1 cellular context compared by ENCODE assay signal in genomic region chr3:141368062-141368924, GRCh38.
TF ChIP-seq lines count a peak whose summit lies in the region.

TSS of gene ZBTB38 (plus strand) at chr3:141368504. CDS start at chr3:141442389, 73,885 bp downstream.

TF ChIP-seq in HepG2, 621 proteins besides CTCF, POLR2A, EP300 and RAD21 (continued from another document and continues in another):
- TF ChIP-seq ZNF644 (CRISPR knock-in tag; IDR thresholded peaks at IDR 0.05; ENCODE audit: low read depth) (peak; percentile 88), NR1H2 (CRISPR knock-in tag; IDR thresholded peaks at IDR 0.05; ENCODE audit: borderline replicate concordance, low read depth) (no peak), PPARG (CRISPR knock-in tag; conservative IDR thresholded peaks at IDR 0.05) (peak; percentile 50; the same call in 1 of the 2 replicates), LBX2 (CRISPR knock-in tag; IDR thresholded peaks at IDR 0.05; ENCODE audit: borderline replicate concordance) (no peak), BRD4 (CRISPR knock-in tag; IDR thresholded peaks at IDR 0.05) (no peak), ZFP36L1 (CRISPR knock-in tag; IDR thresholded peaks at IDR 0.05) (no peak), ATM (IDR thresholded peaks at IDR 0.05; ENCODE audit: borderline replicate concordance) (no peak), MAFF (IDR thresholded peaks at IDR 0.05; ENCODE audit: low read depth, low read length) (no peak), ZMAT3 (CRISPR knock-in tag; conservative IDR thresholded peaks at IDR 0.05) (peak; percentile 92), ZNF432 (CRISPR knock-in tag; IDR thresholded peaks at IDR 0.05; ENCODE audit: borderline replicate concordance) (no peak), SRSF1 (optimal IDR thresholded peaks at IDR 0.05; ENCODE audit: low read depth, low read length) (no peak), ZNF280B (CRISPR knock-in tag; IDR thresholded peaks at IDR 0.05; ENCODE audit: borderline replicate concordance) (peak; percentile 72; the same call in 1 of the 2 replicates), ZNF703 (CRISPR knock-in tag; IDR thresholded peaks at IDR 0.05; ENCODE audit: borderline replicate concordance) (peak; percentile 71; the same call in 1 of the 2 replicates), MATR3 (CRISPR knock-in tag; IDR thresholded peaks at IDR 0.05) (no peak), ZNF296 (CRISPR knock-in tag; conservative IDR thresholded peaks at IDR 0.05) (no peak), SUZ12 (IDR thresholded peaks at IDR 0.05; ENCODE audit: low read depth, low read length) (no peak), ZNF121 (CRISPR knock-in tag; IDR thresholded peaks at IDR 0.05) (peak; percentile 38), SRSF4 (IDR thresholded peaks at IDR 0.05; ENCODE audit: low read depth, low read length, poor library complexity, severe bottlenecking) (no peak), GABPA (IDR thresholded peaks at IDR 0.05; ENCODE audit: low read depth, low read length) (peak; percentile 34; the same call in 1 of the 2 replicates), GABPA (CRISPR knock-in tag; IDR thresholded peaks at IDR 0.05; ENCODE audit: low read depth) (peak; percentile 88), ZNF550 (CRISPR knock-in tag; IDR thresholded peaks at IDR 0.05; ENCODE audit: borderline replicate concordance) (peak; percentile 86; the same call in 1 of the 2 replicates), ZNF256 (CRISPR knock-in tag; conservative IDR thresholded peaks at IDR 0.05) (0 out of 2 replicates have a peak, but pooled peaks have one; percentile 41), NCOR1 (IDR thresholded peaks at IDR 0.05; ENCODE audit: borderline replicate concordance, low read length) (peak; percentile 65; the same call in 1 of the 2 replicates), SRSF9 (IDR thresholded peaks at IDR 0.05; ENCODE audit: borderline replicate concordance, insufficient read depth, low read depth, low read length, poor library complexity, severe bottlenecking) (no peak), ZNF251 (CRISPR knock-in tag; IDR thresholded peaks at IDR 0.05) (no peak), ZNF879 (CRISPR knock-in tag; IDR thresholded peaks at IDR 0.05) (no peak), ZNF276 (CRISPR knock-in tag; IDR thresholded peaks at IDR 0.05; ENCODE audit: low read depth) (peak; percentile 59; the same call in 1 of the 2 replicates), U2AF2 (IDR thresholded peaks at IDR 0.05; ENCODE audit: low read depth, low read length) (no peak), HNF4G (IDR thresholded peaks at IDR 0.05; ENCODE audit: borderline replicate concordance, low read depth, low read length) (peak; percentile 60; the same call in 1 of the 2 replicates), HNF4G (CRISPR knock-in tag; IDR thresholded peaks at IDR 0.05; ENCODE audit: borderline replicate concordance, low read depth) (peak; percentile 75; the same call in 1 of the 2 replicates), ZGPAT (CRISPR knock-in tag; IDR thresholded peaks at IDR 0.05) (peak; percentile 90), ETS1 (CRISPR knock-in tag; IDR thresholded peaks at IDR 0.05) (no peak), ZNF883 (CRISPR knock-in tag; IDR thresholded peaks at IDR 0.05; ENCODE audit: not compliant biosample characterization) (peak; percentile 24), ZSCAN29 (CRISPR knock-in tag; conservative IDR thresholded peaks at IDR 0.05) (peak; percentile 45; the same call in 1 of the 2 replicates), ZNF772 (CRISPR knock-in tag; IDR thresholded peaks at IDR 0.05) (peak; percentile 75), ZSCAN5A (CRISPR knock-in tag; IDR thresholded peaks at IDR 0.05; ENCODE audit: borderline replicate concordance) (peak; percentile 67; the same call in 1 of the 2 replicates), RFX5 (IDR thresholded peaks at IDR 0.05; ENCODE audit: low read depth, low read length) (peak; percentile 40; the same call in 1 of the 2 replicates), ZBTB34 (CRISPR knock-in tag; IDR thresholded peaks at IDR 0.05) (no peak)
- TF ChIP-seq, protein P1, sequence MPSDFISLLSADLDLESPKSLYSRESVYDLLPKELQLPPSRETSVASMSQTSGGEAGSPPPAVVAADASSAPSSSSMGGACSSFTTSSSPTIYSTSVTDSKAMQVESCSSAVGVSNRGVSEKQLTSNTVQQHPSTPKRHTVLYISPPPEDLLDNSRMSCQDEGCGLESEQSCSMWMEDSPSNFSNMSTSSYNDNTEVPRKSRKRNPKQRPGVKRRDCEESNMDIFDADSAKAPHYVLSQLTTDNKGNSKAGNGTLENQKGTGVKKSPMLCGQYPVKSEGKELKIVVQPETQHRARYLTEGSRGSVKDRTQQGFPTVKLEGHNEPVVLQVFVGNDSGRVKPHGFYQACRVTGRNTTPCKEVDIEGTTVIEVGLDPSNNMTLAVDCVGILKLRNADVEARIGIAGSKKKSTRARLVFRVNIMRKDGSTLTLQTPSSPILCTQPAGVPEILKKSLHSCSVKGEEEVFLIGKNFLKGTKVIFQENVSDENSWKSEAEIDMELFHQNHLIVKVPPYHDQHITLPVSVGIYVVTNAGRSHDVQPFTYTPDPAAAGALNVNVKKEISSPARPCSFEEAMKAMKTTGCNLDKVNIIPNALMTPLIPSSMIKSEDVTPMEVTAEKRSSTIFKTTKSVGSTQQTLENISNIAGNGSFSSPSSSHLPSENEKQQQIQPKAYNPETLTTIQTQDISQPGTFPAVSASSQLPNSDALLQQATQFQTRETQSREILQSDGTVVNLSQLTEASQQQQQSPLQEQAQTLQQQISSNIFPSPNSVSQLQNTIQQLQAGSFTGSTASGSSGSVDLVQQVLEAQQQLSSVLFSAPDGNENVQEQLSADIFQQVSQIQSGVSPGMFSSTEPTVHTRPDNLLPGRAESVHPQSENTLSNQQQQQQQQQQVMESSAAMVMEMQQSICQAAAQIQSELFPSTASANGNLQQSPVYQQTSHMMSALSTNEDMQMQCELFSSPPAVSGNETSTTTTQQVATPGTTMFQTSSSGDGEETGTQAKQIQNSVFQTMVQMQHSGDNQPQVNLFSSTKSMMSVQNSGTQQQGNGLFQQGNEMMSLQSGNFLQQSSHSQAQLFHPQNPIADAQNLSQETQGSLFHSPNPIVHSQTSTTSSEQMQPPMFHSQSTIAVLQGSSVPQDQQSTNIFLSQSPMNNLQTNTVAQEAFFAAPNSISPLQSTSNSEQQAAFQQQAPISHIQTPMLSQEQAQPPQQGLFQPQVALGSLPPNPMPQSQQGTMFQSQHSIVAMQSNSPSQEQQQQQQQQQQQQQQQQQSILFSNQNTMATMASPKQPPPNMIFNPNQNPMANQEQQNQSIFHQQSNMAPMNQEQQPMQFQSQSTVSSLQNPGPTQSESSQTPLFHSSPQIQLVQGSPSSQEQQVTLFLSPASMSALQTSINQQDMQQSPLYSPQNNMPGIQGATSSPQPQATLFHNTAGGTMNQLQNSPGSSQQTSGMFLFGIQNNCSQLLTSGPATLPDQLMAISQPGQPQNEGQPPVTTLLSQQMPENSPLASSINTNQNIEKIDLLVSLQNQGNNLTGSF (CRISPR knock-in tag; IDR thresholded peaks at IDR 0.05), result 0 out of 2 replicates have a peak, but pooled peaks have one; percentile 48
- TF ChIP-seq, protein P2, sequence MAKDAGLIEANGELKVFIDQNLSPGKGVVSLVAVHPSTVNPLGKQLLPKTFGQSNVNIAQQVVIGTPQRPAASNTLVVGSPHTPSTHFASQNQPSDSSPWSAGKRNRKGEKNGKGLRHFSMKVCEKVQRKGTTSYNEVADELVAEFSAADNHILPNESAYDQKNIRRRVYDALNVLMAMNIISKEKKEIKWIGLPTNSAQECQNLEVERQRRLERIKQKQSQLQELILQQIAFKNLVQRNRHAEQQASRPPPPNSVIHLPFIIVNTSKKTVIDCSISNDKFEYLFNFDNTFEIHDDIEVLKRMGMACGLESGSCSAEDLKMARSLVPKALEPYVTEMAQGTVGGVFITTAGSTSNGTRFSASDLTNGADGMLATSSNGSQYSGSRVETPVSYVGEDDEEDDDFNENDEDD (CRISPR knock-in tag; IDR thresholded peaks at IDR 0.05; ENCODE audit: borderline replicate concordance), result peak; percentile 23; the same call in 1 of the 2 replicates
